38 cellular contexts compared by ENCODE assay signal in genomic region chr16:84278333-84278732, GRCh38. TPM values are rescaled to one million over a fixed set of nuclear protein-coding genes. Genes with fewer than 3 reads are reported as not detected.
"Had no signal": no experiment of that assay in that cellular context is flagged by ENCODE, and none has a peak within 500 bp of the region (broad histone marks: within the 10 kb centered on the region; RNA-seq: fewer than 3 reads in every experiment).

No MANE protein-coding gene starts in this region.

- DNase-seq: activated CD4-positive, alpha-beta memory T cell treated with anti-CD3 and anti-CD28 coated beads, Interleukin-2, amount 10 ng/mL, durations not matched to agents 7 days and 5 days; activated CD4-positive, alpha-beta T cell treated with anti-CD3 and anti-CD28 coated beads for 1 hour; activated CD4-positive, alpha-beta T cell treated with anti-CD3 and anti-CD28 coated beads for 48 hours; activated CD4-positive, CD25-positive, alpha-beta regulatory T cell; activated CD8-positive, alpha-beta memory T cell treated with anti-CD3 and anti-CD28 coated beads for 24 hours; activated CD8-positive, alpha-beta memory T cell treated with anti-CD3 and anti-CD28 coated beads, Interleukin-2, amount 10 ng/mL, durations not matched to agents 7 days and 5 days; activated CD8-positive, alpha-beta memory T cell treated with anti-CD3 and anti-CD28 coated beads, Interleukin-2, amount 50 U/mL, for 48 hours; activated effector memory CD4-positive, alpha-beta T cell treated with anti-CD3 and anti-CD28 coated beads, Interleukin-2, amount 50 U/mL, for 16 hours; activated naive CD4-positive, alpha-beta T cell; activated naive CD8-positive, alpha-beta T cell treated with anti-CD3 and anti-CD28 coated beads, Interleukin-2, amount 10 ng/mL, durations not matched to agents 7 days and 5 days; activated T-cell treated with anti-CD3 and anti-CD28 coated beads, Interleukin-2, amount 50 U/mL, for 48 hours; MG63; MV-4-11; NCI-H1092; NCI-H1436 treated with DMSO at 0.1 percent for 48 hours; NCI-H1694 treated with DMSO at 0.1 percent for 48 hours; NCI-H2029; NCI-H2171; NCI-H510A; NCI-H526; NCI-H748 treated with DMSO at 0.1 percent for 48 hours; NK-92 treated with Interleukin-12 subunit alpha and Interleukin-12 subunit beta, amount 100 ng/mL, for 24 hours; PC-3; Peyer's patch; RPMI8226; SHP77 treated with DMSO at 0.1 percent for 48 hours; SK-N-SH; T-cell; T-helper 17 cell had no signal

- H3K36me3 Mint-ChIP-seq: activated CD8-positive, alpha-beta memory T cell treated with anti-CD3 and anti-CD28 coated beads, Interleukin-2, amount 10 ng/mL, durations not matched to agents 7 days and 5 days; activated naive CD4-positive, alpha-beta T cell treated with anti-CD3 and anti-CD28 coated beads, Interleukin-2, amount 50 U/mL, for 24 hours; activated naive CD8-positive, alpha-beta T cell treated with anti-CD3 and anti-CD28 coated beads, Interleukin-2, amount 10 ng/mL, durations not matched to agents 7 days and 5 days; T-cell had no signal

- H3K4me1 Mint-ChIP-seq: activated CD4-positive, alpha-beta memory T cell treated with anti-CD3 and anti-CD28 coated beads, Interleukin-2, amount 10 ng/mL, durations not matched to agents 7 days and 5 days; activated CD8-positive, alpha-beta memory T cell treated with anti-CD3 and anti-CD28 coated beads, Interleukin-2, amount 10 ng/mL, durations not matched to agents 7 days and 5 days; activated naive CD4-positive, alpha-beta T cell treated with anti-CD3 and anti-CD28 coated beads, Interleukin-2, amount 50 U/mL, for 24 hours; activated naive CD8-positive, alpha-beta T cell treated with anti-CD3 and anti-CD28 coated beads, Interleukin-2, amount 10 ng/mL, durations not matched to agents 7 days and 5 days; central memory CD8-positive, alpha-beta T cell; T-helper 17 cell had no signal

- H3K27ac ChIP-seq: ascending aorta, cardiac muscle cell, KMS-11, Peyer's patch, SJSA1 had no signal

- ATAC-seq: activated CD8-positive, alpha-beta memory T cell treated with anti-CD3 and anti-CD28 coated beads, Interleukin-2, amount 10 ng/mL, durations not matched to agents 7 days and 5 days; activated T-helper 17 cell treated with anti-CD3 and anti-CD28 coated beads, Interleukin-2, amount 50 U/mL, for 72 hours; PC-3; T-cell; T-helper 17 cell had no signal

- H3K4me1 ChIP-seq: ascending aorta, Peyer's patch had no signal

- H3K27me3 ChIP-seq: ascending aorta, cardiac muscle cell, MG63, Peyer's patch, SJSA1 had no signal

- H3K27ac Mint-ChIP-seq: activated CD4-positive, alpha-beta memory T cell treated with anti-CD3 and anti-CD28 coated beads, Interleukin-2, amount 10 ng/mL, durations not matched to agents 7 days and 5 days; activated CD8-positive, alpha-beta memory T cell treated with anti-CD3 and anti-CD28 coated beads, Interleukin-2, amount 10 ng/mL, durations not matched to agents 7 days and 5 days; activated naive CD4-positive, alpha-beta T cell treated with anti-CD3 and anti-CD28 coated beads, Interleukin-2, amount 50 U/mL, for 24 hours; activated naive CD8-positive, alpha-beta T cell treated with anti-CD3 and anti-CD28 coated beads, Interleukin-2, amount 10 ng/mL, durations not matched to agents 7 days and 5 days; activated T-helper 17 cell treated with anti-CD3 and anti-CD28 coated beads, Interleukin-2, amount 50 U/mL, for 72 hours; T-cell; T-helper 17 cell had no signal

- H3K4me3 ChIP-seq: ascending aorta, cardiac muscle cell, MG63, Peyer's patch, SJSA1 had no signal

- H3K4me3 Mint-ChIP-seq: activated CD4-positive, alpha-beta memory T cell treated with anti-CD3 and anti-CD28 coated beads, Interleukin-2, amount 10 ng/mL, durations not matched to agents 7 days and 5 days; activated CD8-positive, alpha-beta memory T cell treated with anti-CD3 and anti-CD28 coated beads, Interleukin-2, amount 10 ng/mL, durations not matched to agents 7 days and 5 days; activated naive CD4-positive, alpha-beta T cell treated with anti-CD3 and anti-CD28 coated beads, Interleukin-2, amount 50 U/mL, for 24 hours; activated naive CD8-positive, alpha-beta T cell treated with anti-CD3 and anti-CD28 coated beads, Interleukin-2, amount 10 ng/mL, durations not matched to agents 7 days and 5 days; activated T-helper 17 cell treated with anti-CD3 and anti-CD28 coated beads, Interleukin-2, amount 50 U/mL, for 72 hours; central memory CD8-positive, alpha-beta T cell; T-cell; T-helper 17 cell had no signal

- H3K9ac ChIP-seq: KMS-11, SK-N-SH had no signal

- H3K36me3 ChIP-seq: ascending aorta, cardiac muscle cell, MG63, Peyer's patch, SJSA1, WERI-Rb-1 had no signal

- H3K9me3 Mint-ChIP-seq: activated CD4-positive, alpha-beta memory T cell treated with anti-CD3 and anti-CD28 coated beads, Interleukin-2, amount 10 ng/mL, durations not matched to agents 7 days and 5 days; activated naive CD4-positive, alpha-beta T cell treated with anti-CD3 and anti-CD28 coated beads, Interleukin-2, amount 50 U/mL, for 24 hours; activated naive CD8-positive, alpha-beta T cell treated with anti-CD3 and anti-CD28 coated beads, Interleukin-2, amount 10 ng/mL, durations not matched to agents 7 days and 5 days; activated T-helper 17 cell treated with anti-CD3 and anti-CD28 coated beads, Interleukin-2, amount 50 U/mL, for 72 hours; central memory CD8-positive, alpha-beta T cell; T-cell had no signal

- H3K9me3 ChIP-seq: ascending aorta, MG63, Peyer's patch, SJSA1, SK-N-SH had no signal

- H3K4me2 ChIP-seq: KMS-11, SK-N-SH had no signal

RNA-seq across cellular contexts. Expression of gene WFDC1, which starts 16.3 kb away (rescaled TPM):
- total RNA-seq: activated CD4-positive, alpha-beta memory T cell treated with anti-CD3 and anti-CD28 coated beads, Interleukin-2, amount 10 ng/mL, durations not matched to agents 7 days and 5 days; activated CD8-positive, alpha-beta memory T cell treated with anti-CD3 and anti-CD28 coated beads, Interleukin-2, amount 10 ng/mL, durations not matched to agents 7 days and 5 days; activated naive CD8-positive, alpha-beta T cell treated with anti-CD3 and anti-CD28 coated beads, Interleukin-2, amount 10 ng/mL, durations not matched to agents 7 days and 5 days; T-cell; T-helper 17 cell had no signal

RNA-seq across cellular contexts. Expression of gene KCNG4, which starts 38.5 kb away (rescaled TPM):
- total RNA-seq: activated CD4-positive, alpha-beta memory T cell treated with anti-CD3 and anti-CD28 coated beads, Interleukin-2, amount 10 ng/mL, durations not matched to agents 7 days and 5 days; activated CD8-positive, alpha-beta memory T cell treated with anti-CD3 and anti-CD28 coated beads, Interleukin-2, amount 10 ng/mL, durations not matched to agents 7 days and 5 days; activated naive CD8-positive, alpha-beta T cell treated with anti-CD3 and anti-CD28 coated beads, Interleukin-2, amount 10 ng/mL, durations not matched to agents 7 days and 5 days; activated T-helper 17 cell treated with anti-CD3 and anti-CD28 coated beads, Interleukin-2, amount 50 U/mL, for 72 hours; ascending aorta; cardiac muscle cell; Peyer's patch; SJSA1; T-cell; T-helper 17 cell had no signal
- polyA plus RNA-seq: adipose tissue, cardiac muscle cell, SK-N-SH had no signal
